ENCODE assay signal across 8 cellular contexts in the genomic region with DNA sequence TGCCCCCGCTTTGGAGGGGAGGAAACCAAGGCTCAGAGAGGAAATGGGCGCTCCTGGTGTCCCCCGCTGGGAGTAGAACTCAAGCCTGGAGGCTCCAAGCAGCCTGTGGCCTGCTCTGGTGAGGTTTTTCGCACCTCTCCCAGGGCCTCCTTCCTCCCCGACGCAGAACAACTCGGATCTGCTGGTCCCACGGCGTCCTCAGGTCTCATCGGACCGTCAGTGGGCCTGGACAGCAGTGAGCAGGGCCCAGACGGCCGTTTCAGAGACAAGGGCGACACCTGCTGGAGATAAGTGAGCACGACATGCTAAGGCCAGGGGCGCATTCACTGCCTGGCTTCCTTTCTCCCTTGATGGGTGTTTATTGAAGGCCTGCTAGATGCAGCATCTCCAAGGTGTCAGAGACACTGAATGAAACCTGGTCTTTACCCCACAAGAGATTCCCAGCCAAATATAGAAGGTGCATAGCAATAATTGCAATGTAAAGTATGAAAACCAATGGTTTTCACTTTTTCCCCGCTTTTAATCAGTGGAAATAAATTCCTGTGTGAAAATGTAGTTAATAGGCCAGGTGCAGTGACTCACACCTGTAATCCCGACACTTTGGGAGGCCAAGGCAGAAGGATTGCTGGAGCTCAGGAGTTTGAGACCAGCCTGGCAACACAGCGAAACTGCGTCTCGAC. TPM values are rescaled to one million over a fixed set of nuclear protein-coding genes. Genes with fewer than 3 reads are reported as not detected.
DNase-seq lines count a peak whose midpoint lies in the region; ATAC-seq and TF ChIP-seq lines count a peak whose summit lies in the region.

No MANE protein-coding gene starts in this region.

- no peak overlapping the region for H3K4me3 Mint-ChIP-seq in activated T-helper 2 cell treated with anti-CD3 and anti-CD28 coated beads, Interferon-gamma antibody, Interleukin-2, Interleukin-4, amounts not matched to agents 10 μg/mL and 5 μg/mL and 100 μg/mL, durations not matched to agents 14 hours and 24 hours and 36 hours (ENCODE audit: low read depth)

- WGBS in gastroesophageal sphincter (ENCODE audit: low coverage in 1 of 2), 2 donors, result 43 to 52% methylated on average over 6 to 9 of the region's 21 CpGs
- WGBS in ovary, 3 donors, result 30 to 34% (median 32%) methylated on average over 18 to 21 of the region's 21 CpGs
- 32 to 33% methylated on average over 21 of the region's 21 CpGs for WGBS in tibial nerve, 2 donors

- no peaks in the 10 kb centered on the region for H3K9me3 Mint-ChIP-seq in activated T-helper 2 cell treated with anti-CD3 and anti-CD28 coated beads, Interferon-gamma antibody, Interleukin-2, Interleukin-4, amounts not matched to agents 10 μg/mL and 5 μg/mL and 100 μg/mL, durations not matched to agents 14 hours and 24 hours and 36 hours

- H3K27me3 ChIP-seq in gastroesophageal sphincter (peaks cover 4% of the 10 kb centered on the region), ovary (no peaks in the 10 kb centered on the region), tibial nerve (no peaks in the 10 kb centered on the region)

- H3K36me3 ChIP-seq in gastroesophageal sphincter (no peaks in the 10 kb centered on the region), ovary (no peaks in the 10 kb centered on the region), tibial nerve (no peaks in the 10 kb centered on the region)

- H3K4me1 Mint-ChIP-seq in activated T-helper 2 cell treated with anti-CD3 and anti-CD28 coated beads, Interferon-gamma antibody, Interleukin-2, Interleukin-4, amounts not matched to agents 10 μg/mL and 5 μg/mL and 100 μg/mL, durations not matched to agents 14 hours and 24 hours and 36 hours (ENCODE audit: low read depth), result no peaks in the 10 kb centered on the region

- no peak overlapping the region for H3K27ac Mint-ChIP-seq in activated T-helper 2 cell treated with anti-CD3 and anti-CD28 coated beads, Interferon-gamma antibody, Interleukin-2, Interleukin-4, amounts not matched to agents 10 μg/mL and 5 μg/mL and 100 μg/mL, durations not matched to agents 14 hours and 24 hours and 36 hours

- intact Hi-C loops in activated T-helper 2 cell treated with anti-CD3 and anti-CD28 coated beads, Interferon-gamma antibody, Interleukin-2, Interleukin-4, amounts not matched to agents 10 μg/mL and 5 μg/mL and 100 μg/mL, durations not matched to agents 14 hours and 24 hours and 36 hours (cut with micrococcal nuclease), result loop anchor here (1.0 to 5.0 kb wide), 3 partner anchors 15 to 426 kb away; no protein-coding TSS in a partner anchor
- intact Hi-C loops in ovary (cut with DNase I), result loop anchor here (5.0 to 10.0 kb wide), 6 partner anchors 251 to 446 kb away; partner anchors contain the start of gene EXT2 (in 1 of the 4)

- H3K4me3 ChIP-seq in gastroesophageal sphincter (no peak overlapping the region), ovary (no peak overlapping the region), tibial nerve (no peak overlapping the region)

- H3K4me1 ChIP-seq in gastroesophageal sphincter (peaks cover 0 to 5% (median 0%) of the 10 kb centered on the region in 3 donors), ovary (ENCODE audit: insufficient read depth) (no peaks in the 10 kb centered on the region), tibial nerve (peaks cover 0 to 3% (median 0%) of the 10 kb centered on the region in 4 donors)

- TF ChIP-seq POLR2A in gastroesophageal sphincter (IDR thresholded peaks at IDR 0.05) (no peak), ovary (IDR thresholded peaks at IDR 0.05) (no peak), tibial nerve (IDR thresholded peaks at IDR 0.05) (no peak)

- ATAC-seq in GM21576 (IDR thresholded peaks at IDR 0.05; ENCODE audit: unreplicated experiment) (peak; percentile 79), gastroesophageal sphincter (peak; percentile 88)

- no peaks in the 10 kb centered on the region for H3K27me3 Mint-ChIP-seq in activated T-helper 2 cell treated with anti-CD3 and anti-CD28 coated beads, Interferon-gamma antibody, Interleukin-2, Interleukin-4, amounts not matched to agents 10 μg/mL and 5 μg/mL and 100 μg/mL, durations not matched to agents 14 hours and 24 hours and 36 hours (ENCODE audit: low read depth)

- H3K27ac ChIP-seq in gastroesophageal sphincter (no peak overlapping the region), ovary (no peak overlapping the region), tibial nerve (no peak overlapping the region)

- DNase-seq in COR-L47 (lab: John Stamatoyannopoulos, UW), result peak; percentile 57
- DNase-seq in M059J (ENCODE audit: low read depth), result peak; percentile 67
- peak; percentile 22 for DNase-seq in SHP77 treated with DMSO at 0.1 percent for 48 hours (lab: John Stamatoyannopoulos, UW)
- DNase-seq in activated T-helper 2 cell treated with anti-CD3 and anti-CD28 coated beads, Interferon-gamma antibody, Interleukin-2, Interleukin-4, amounts not matched to agents 10 μg/mL and 5 μg/mL and 100 μg/mL, durations not matched to agents 14 hours and 24 hours and 36 hours (ENCODE audit: low spot score), result peak; percentile 68
- peak; percentile 64 to 87 (median 79) for DNase-seq in ovary
- peak; percentile 44 to 78 for DNase-seq in tibial nerve (ENCODE audit: low spot score in 2 of 2)

- no peak for TF ChIP-seq EP300 in gastroesophageal sphincter (IDR thresholded peaks at IDR 0.05)
- no peak for TF ChIP-seq EP300 in ovary (IDR thresholded peaks at IDR 0.05)
- no peak for TF ChIP-seq EP300 in tibial nerve (IDR thresholded peaks at IDR 0.05)

- TF ChIP-seq CTCF in gastroesophageal sphincter (IDR thresholded peaks at IDR 0.05) (peak in 3 of 4 experiments; percentile 89 to 98 (median 95)), ovary (IDR thresholded peaks at IDR 0.05) (peak; percentile 82 to 93 (median 92)), tibial nerve (IDR thresholded peaks at IDR 0.05) (peak; percentile 88 to 98 (median 94))

- no peaks in the 10 kb centered on the region for H3K36me3 Mint-ChIP-seq in activated T-helper 2 cell treated with anti-CD3 and anti-CD28 coated beads, Interferon-gamma antibody, Interleukin-2, Interleukin-4, amounts not matched to agents 10 μg/mL and 5 μg/mL and 100 μg/mL, durations not matched to agents 14 hours and 24 hours and 36 hours (ENCODE audit: low read depth)

- H3K9me3 ChIP-seq in gastroesophageal sphincter (no peaks in the 10 kb centered on the region), ovary (no peaks in the 10 kb centered on the region), tibial nerve (no peaks in the 10 kb centered on the region)

RNA-seq across cellular contexts. Expression of gene CD82, which starts 26.9 kb away (rescaled TPM):
- total RNA-seq in M059J (2014; rRNA removed; shearing (Covaris generic)), result 41.6 and 50.0 TPM in 2 replicates
- 397 and 425 TPM in 2 replicates for total RNA-seq in activated T-helper 2 cell treated with anti-CD3 and anti-CD28 coated beads, Interferon-gamma antibody, Interleukin-2, Interleukin-4, amounts not matched to agents 10 μg/mL and 5 μg/mL and 100 μg/mL, durations not matched to agents 14 hours and 24 hours and 36 hours
- total RNA-seq in gastroesophageal sphincter (10 to 100 TPM; 12.7 to 24.0 (median 19.1) TPM), ovary (10 to 100 TPM in 6 of 7 donors, 1 to 10 TPM in 1; 6.9 to 74.9 (median 39.1) TPM), tibial nerve (10 to 100 TPM; 27.9 to 49.4 (median 43.4) TPM)
- polyA plus RNA-seq in ovary, result 10 to 100 TPM; 15.6 to 28.3 TPM

Comparison
In these comparisons a context has a peak if more than half of its experiments do, and no peak if none do; other contexts are left out.
1. DNase-seq: peak in every context shown above with its lines; median percentile 79 in ovary; 68 in activated T-helper 2 cell treated with anti-CD3 and anti-CD28 coated beads, Interferon-gamma antibody, Interleukin-2, Interleukin-4, amounts not matched to agents 10 μg/mL and 5 μg/mL and 100 μg/mL, durations not matched to agents 14 hours and 24 hours and 36 hours; 67 in M059J; 61 in tibial nerve; 57 in COR-L47; 22 in SHP77 treated with DMSO at 0.1 percent for 48 hours.